In the genomic region with DNA sequence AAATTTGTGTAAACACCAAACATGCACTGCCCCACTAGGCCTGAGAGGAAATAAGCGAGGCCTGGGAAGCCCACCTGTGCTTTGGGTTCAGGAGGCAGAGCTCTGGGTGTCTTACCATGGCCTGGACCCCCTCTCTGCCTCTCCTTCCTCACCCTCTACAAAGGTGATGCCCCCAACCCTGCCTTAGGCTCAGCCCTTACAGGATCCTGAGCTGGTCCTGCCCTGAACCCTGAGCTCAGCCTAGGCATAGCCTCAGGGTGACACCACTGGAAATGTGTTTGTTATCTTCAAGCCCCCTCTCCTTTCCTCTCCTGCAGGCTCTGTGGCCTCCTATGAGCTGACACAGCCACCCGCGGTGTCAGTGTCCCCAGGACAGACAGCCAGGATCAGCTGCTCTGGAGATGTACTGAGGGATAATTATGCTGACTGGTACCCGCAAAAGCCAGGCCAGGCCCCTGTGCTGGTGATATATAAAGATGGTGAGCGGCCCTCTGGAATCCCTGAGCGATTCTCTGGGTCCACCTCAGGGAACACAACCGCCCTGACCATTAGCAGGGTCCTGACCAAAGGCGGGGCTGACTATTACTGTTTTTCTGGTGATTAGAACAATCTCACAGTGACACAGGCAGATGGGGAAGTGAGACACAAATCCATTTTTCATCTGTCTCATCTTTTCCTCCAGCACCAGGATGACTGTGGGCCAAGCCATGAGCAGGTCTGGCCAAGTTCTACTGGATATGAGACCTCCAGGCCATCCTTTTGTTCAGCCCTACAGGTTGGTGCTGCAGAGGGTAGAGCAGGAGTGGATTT, we compare ENCODE assay signal across 15 cellular contexts.
"Had no signal": no experiment of that assay in that cellular context is flagged by ENCODE, and none has a peak within 500 bp of the region (broad histone marks: within the 10 kb centered on the region; RNA-seq: fewer than 3 reads in every experiment).

No MANE protein-coding gene starts in this region.

- FAIRE-seq: endothelial cell of umbilical vein had no signal

- H3K27ac ChIP-seq: colonic mucosa, sigmoid colon, spleen, stomach, testis had no signal

- H3K9me3 ChIP-seq: colonic mucosa, sigmoid colon, spleen, stomach, testis had no signal

- H3K27me3 ChIP-seq: colonic mucosa, sigmoid colon, testis had no signal

- H3K4me1 Mint-ChIP-seq: nephron had no signal

- H3K4me3 Mint-ChIP-seq: activated T-cell treated with anti-CD3 and anti-CD28 coated beads, Interleukin-2, amount 50 U/mL, for 4 hours; nephron; T-helper 17 cell had no signal

- ATAC-seq: activated naive CD4-positive, alpha-beta T cell treated with anti-CD3 and anti-CD28 coated beads, Interleukin-2, amount 50 U/mL, for 72 hours; activated T-cell treated with anti-CD3 and anti-CD28 coated beads, Interleukin-2, amount 50 U/mL, for 4 hours; T-helper 17 cell had no signal

- H3K36me3 ChIP-seq: colonic mucosa, sigmoid colon, spleen, stomach had no signal

- H3K4me3 ChIP-seq: colonic mucosa, sigmoid colon, spleen, stomach, testis had no signal

- H3K36me3 Mint-ChIP-seq: activated naive CD4-positive, alpha-beta T cell treated with anti-CD3 and anti-CD28 coated beads, Interleukin-2, amount 50 U/mL, for 72 hours had no signal

- H3K27ac Mint-ChIP-seq: activated naive CD4-positive, alpha-beta T cell treated with anti-CD3 and anti-CD28 coated beads, Interleukin-2, amount 50 U/mL, for 72 hours; nephron; T-helper 17 cell had no signal

- H3K9me3 Mint-ChIP-seq: activated naive CD4-positive, alpha-beta T cell treated with anti-CD3 and anti-CD28 coated beads, Interleukin-2, amount 50 U/mL, for 72 hours; activated T-cell treated with anti-CD3 and anti-CD28 coated beads, Interleukin-2, amount 50 U/mL, for 4 hours; nephron had no signal

- H3K4me1 ChIP-seq: colonic mucosa, sigmoid colon, spleen, stomach, testis had no signal

- DNase-seq: activated effector memory CD4-positive, alpha-beta T cell treated with Interleukin-2 at 50 U/mL for 16 hours; activated T-cell treated with anti-CD3 and anti-CD28 coated beads, Interleukin-2, amount 50 U/mL, for 4 hours; colonic mucosa; effector CD4-positive, alpha-beta T cell; foreskin fibroblast; hippocampal formation; kidney glomerular epithelial cell; sigmoid colon; spleen; stomach; T-helper 17 cell; testis had no signal
